Comparison of ENCODE assay signal across 1 cellular context in genomic region chr10:54131833-54132232, GRCh38.
TF ChIP-seq lines count a peak whose summit lies in the region.

No MANE protein-coding gene starts in this region.

TF ChIP-seq in GM12878, 131 proteins besides CTCF, POLR2A, EP300 and RAD21 (continued from another document):
- TF ChIP-seq BCLAF1 (IDR thresholded peaks at IDR 0.05), result no peak
- peak; percentile 91 for TF ChIP-seq DPF2 (IDR thresholded peaks at IDR 0.05)
